17 cellular contexts compared by ENCODE assay signal in the genomic region with DNA sequence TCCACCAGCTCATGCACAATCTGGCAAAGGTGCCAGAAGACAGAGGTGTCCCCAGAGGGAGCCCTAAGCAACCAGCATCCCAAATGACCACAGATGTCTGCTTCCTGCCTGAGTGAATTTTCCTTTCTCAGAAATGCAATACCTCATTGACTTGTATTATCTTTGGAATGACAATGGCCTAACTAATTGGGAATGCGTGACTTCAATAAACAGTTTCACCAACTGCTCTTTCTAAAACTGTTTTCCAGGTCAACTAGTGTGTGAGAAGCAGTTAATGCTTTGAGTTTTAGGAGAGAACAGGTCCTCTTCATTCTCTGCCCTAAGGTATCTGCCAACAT.
DNase-seq lines count a peak whose midpoint lies in the region; ATAC-seq and TF ChIP-seq lines count a peak whose summit lies in the region.
"Had no signal": no experiment of that assay in that cellular context is flagged by ENCODE, and none has a peak within 500 bp of the region (broad histone marks: within the 10 kb centered on the region; RNA-seq: fewer than 3 reads in every experiment).

No MANE protein-coding gene starts in this region.

- peak overlapping the region; percentile 47 for H3K4me2 ChIP-seq in GM23248 (ENCODE audit: unreplicated experiment)
- H3K4me2 ChIP-seq: BLaER1 treated with 17β-estradiol and CSF1 and Interleukin-3, amounts not matched to agents 10 nM and 100 nM had no signal

- 25 to 27% methylated on average over 1 of the region's 1 CpG for WGBS in GM23248 (ENCODE audit: low coverage in 1 of 2, low lambda C conversion rate in 2 of 2, missing lambda C conversion rate in 2 of 2), 2 experiments

- no peaks in the 10 kb centered on the region for H3K27me3 ChIP-seq in GM23248 (replicated peaks; ENCODE audit: insufficient read depth)
- H3K27me3 ChIP-seq: BLaER1 treated with 17β-estradiol and CSF1 and Interleukin-3, amounts not matched to agents 10 nM and 100 nM had no signal

- H3K4me1 ChIP-seq in GM23248 (ENCODE audit: insufficient read depth): peaks cover 30% of the 10 kb centered on the region
- H3K4me1 ChIP-seq: BLaER1 treated with 17β-estradiol and CSF1 and Interleukin-3, amounts not matched to agents 10 nM and 100 nM had no signal

- in situ Hi-C loops in GM23248 (cut with MboI): no loop called here

- no peaks in the 10 kb centered on the region for H3K79me2 ChIP-seq in GM23248 (ENCODE audit: insufficient read depth)

- H3K4me3 ChIP-seq in AG09309 (ENCODE audit: control insufficient read depth, low read depth, low read length) (no peak overlapping the region), GM23248 (no peak overlapping the region)
- H3K4me3 ChIP-seq: BLaER1 treated with 17β-estradiol and CSF1 and Interleukin-3, amounts not matched to agents 10 nM and 100 nM; HAP-1 had no signal

- H3F3A ChIP-seq in GM23248 (ENCODE audit: insufficient read depth): peaks cover 12% of the 10 kb centered on the region

- no peaks in the 10 kb centered on the region for H3K9me3 ChIP-seq in GM23248 (ENCODE audit: low read depth)
- H3K9me3 ChIP-seq: BLaER1 treated with 17β-estradiol and CSF1 and Interleukin-3, amounts not matched to agents 10 nM and 100 nM; HAP-1 had no signal

- peak overlapping the region; percentile 84 for H3K9ac ChIP-seq in GM23248
- H3K9ac ChIP-seq: BLaER1 treated with 17β-estradiol and CSF1 and Interleukin-3, amounts not matched to agents 10 nM and 100 nM had no signal

- peak; percentile 80 for DNase-seq in AG09309 (ENCODE audit: low read depth)
- peak; percentile 84 for DNase-seq in GM23248
- peak; percentile 44 for DNase-seq in astrocyte of the hippocampus (ENCODE audit: low read depth, low spot score)
- peak; percentile 38 for DNase-seq in kidney tubule cell (ENCODE audit: low spot score)
- no peak for DNase-seq in retina
- DNase-seq in NCI-H1417 (lab: John Stamatoyannopoulos, UW): no peak
- no peak for DNase-seq in activated CD4-positive, alpha-beta T cell treated with anti-CD3 and anti-CD28 coated beads, Interleukin-2, amount 50 U/mL, for 4 hours
- DNase-seq: activated CD8-positive, alpha-beta memory T cell treated with anti-CD3 and anti-CD28 coated beads, Interleukin-2, amount 50 U/mL, for 4 hours; dermis blood vessel endothelial cell; NCI-H1092; NCI-H82; stimulated activated CD4-positive, alpha-beta T cell treated with anti-CD3 and anti-CD28 coated beads, Interleukin-4, amount 100 ng/mL, for 24 hours had no signal

- no peaks in the 10 kb centered on the region for H4K20me1 ChIP-seq in GM23248 (ENCODE audit: insufficient read depth)
- H4K20me1 ChIP-seq: BLaER1 treated with 17β-estradiol and CSF1 and Interleukin-3, amounts not matched to agents 10 nM and 100 nM had no signal

- no peak for ATAC-seq in HG02759 (IDR thresholded peaks at IDR 0.05; ENCODE audit: unreplicated experiment)
- ATAC-seq: stimulated activated memory B cell treated with anti-CD40 and anti-IgM and Interleukin-4, amounts not matched to agents 10 μg/mL and 1 μg/mL and 100 μg/mL, for 72 hours had no signal

- H3K27ac ChIP-seq in GM23248: peak overlapping the region; percentile 98
- H3K27ac ChIP-seq: BLaER1 treated with 17β-estradiol and CSF1 and Interleukin-3, amounts not matched to agents 10 nM and 100 nM; VCaP had no signal

- no peaks in the 10 kb centered on the region for H3K36me3 ChIP-seq in GM23248 (ENCODE audit: low read depth)
- H3K36me3 ChIP-seq: BLaER1 treated with 17β-estradiol and CSF1 and Interleukin-3, amounts not matched to agents 10 nM and 100 nM; HAP-1 had no signal

- H2AFZ ChIP-seq in GM23248: no peak overlapping the region

- no peaks in the 10 kb centered on the region for H3K9me2 ChIP-seq in GM23248 (ENCODE audit: insufficient read depth)

- peak; percentile 23 for TF ChIP-seq CTCF in AG09309 (IDR thresholded peaks at IDR 0.05; ENCODE audit: control insufficient read depth, insufficient read depth, low read depth, low read length, missing control alignments)

Comparison
In these comparisons a context has a peak if more than half of its experiments do, and no peak if none do; other contexts are left out.
1. DNase-seq: peak in AG09309 (single experiment), GM23248 (single experiment), astrocyte of the hippocampus (single experiment) and kidney tubule cell (single experiment); none in retina (single experiment), NCI-H1417 (0 of 3) and activated CD4-positive, alpha-beta T cell treated with anti-CD3 and anti-CD28 coated beads, Interleukin-2, amount 50 U/mL, for 4 hours (0 of 2).